Comparison of ENCODE assay signal across 8 cellular contexts in genomic region chr17:8376302-8377067, GRCh38.
DNase-seq lines count a peak whose midpoint lies in the region; ATAC-seq and TF ChIP-seq lines count a peak whose summit lies in the region.

TSS of gene KRABD2 (minus strand) at chr17:8376704.

- H3K9me3 Mint-ChIP-seq in Calu3 (ENCODE audit: low read depth, unreplicated experiment): no peaks in the 10 kb centered on the region
- no peaks in the 10 kb centered on the region for H3K9me3 Mint-ChIP-seq in activated T-helper 2 cell treated with anti-CD3 and anti-CD28 coated beads, Interferon-gamma antibody, Interleukin-2, Interleukin-4, amounts not matched to agents 10 μg/mL and 5 μg/mL and 100 μg/mL, durations not matched to agents 14 hours and 24 hours and 36 hours
- H3K9me3 Mint-ChIP-seq in natural killer cell: no peaks in the 10 kb centered on the region
- no peaks in the 10 kb centered on the region for H3K9me3 Mint-ChIP-seq in stimulated activated naive B cell treated with anti-CD40 and anti-IgM and Interleukin-4, amounts not matched to agents 10 μg/mL and 1 μg/mL and 100 μg/mL, for 72 hours

- peak within 1 kb of the TSS; percentile 84 for H3K4me3 Mint-ChIP-seq in Calu3 (ENCODE audit: low read depth, unreplicated experiment)
- H3K4me3 Mint-ChIP-seq in activated T-helper 2 cell treated with anti-CD3 and anti-CD28 coated beads, Interferon-gamma antibody, Interleukin-2, Interleukin-4, amounts not matched to agents 10 μg/mL and 5 μg/mL and 100 μg/mL, durations not matched to agents 14 hours and 24 hours and 36 hours (ENCODE audit: low read depth): peak within 1 kb of the TSS; percentile 87
- H3K4me3 Mint-ChIP-seq in natural killer cell: peak within 1 kb of the TSS; percentile 88
- H3K4me3 Mint-ChIP-seq in stimulated activated naive B cell treated with anti-CD40 and anti-IgM and Interleukin-4, amounts not matched to agents 10 μg/mL and 1 μg/mL and 100 μg/mL, for 72 hours: peak within 1 kb of the TSS; percentile 89

- intact Hi-C loops in Calu3 (cut with micrococcal nuclease; ENCODE audit: unreplicated experiment) (no loop called here), natural killer cell (cut with micrococcal nuclease) (no loop called here)
- intact Hi-C loops in activated T-helper 2 cell treated with anti-CD3 and anti-CD28 coated beads, Interferon-gamma antibody, Interleukin-2, Interleukin-4, amounts not matched to agents 10 μg/mL and 5 μg/mL and 100 μg/mL, durations not matched to agents 14 hours and 24 hours and 36 hours (cut with micrococcal nuclease): no loop called here

- H2AFZ ChIP-seq in KMS-11 (ENCODE audit: low read depth): no peak within 1 kb of the TSS

- ATAC-seq in GM21515 (IDR thresholded peaks at IDR 0.05; ENCODE audit: unreplicated experiment): peak; percentile 91
- ATAC-seq in natural killer cell: peak; percentile 100
- ATAC-seq in stimulated activated naive B cell treated with anti-CD40 and anti-IgM and Interleukin-4, amounts not matched to agents 10 μg/mL and 1 μg/mL and 100 μg/mL, for 72 hours (replicated peaks): peak; percentile 97 to 99

- H3K4me1 Mint-ChIP-seq in Calu3 (ENCODE audit: low read depth, unreplicated experiment) (peaks cover 18% of the 10 kb centered on the region), natural killer cell (peaks cover 43% of the 10 kb centered on the region in 2 donors)
- peaks cover 43% of the 10 kb centered on the region for H3K4me1 Mint-ChIP-seq in activated T-helper 2 cell treated with anti-CD3 and anti-CD28 coated beads, Interferon-gamma antibody, Interleukin-2, Interleukin-4, amounts not matched to agents 10 μg/mL and 5 μg/mL and 100 μg/mL, durations not matched to agents 14 hours and 24 hours and 36 hours (ENCODE audit: low read depth)
- H3K4me1 Mint-ChIP-seq in stimulated activated naive B cell treated with anti-CD40 and anti-IgM and Interleukin-4, amounts not matched to agents 10 μg/mL and 1 μg/mL and 100 μg/mL, for 72 hours: peaks cover 24 to 59% of the 10 kb centered on the region in 2 donors

- H3K9ac ChIP-seq in KMS-11: no peak within 1 kb of the TSS

- no peak within 1 kb of the TSS for H3K4me3 ChIP-seq in KMS-11 (IDR thresholded peaks at IDR 0.05; ENCODE audit: insufficient read depth, low read depth, low read length)

- H3K27me3 ChIP-seq in KMS-11 (ENCODE audit: insufficient read depth, low read depth): no peaks in the 10 kb centered on the region

- H3K79me2 ChIP-seq in KMS-11 (ENCODE audit: insufficient read depth, low read depth): peaks cover 13% of the 10 kb centered on the region; the same call in 1 of the 2 replicates

- H3K4me1 ChIP-seq in KMS-11 (ENCODE audit: low read depth, poor library complexity, severe bottlenecking): peaks cover 4% of the 10 kb centered on the region

- CTCF ChIA-PET in Calu3 (lab: Charles Lee): interaction anchor here (0.5 to 1.1 kb wide), 5 partner anchors 48 to 1810 kb away, joined by 3 to 4 read pairs (median 3); no protein-coding TSS in a partner anchor

- TSS peak; percentile 75 for BruUV-seq in Calu3 (replicated peaks; lab: Mats Ljungman, UMichigan)

- peak; percentile 90 for DNase-seq in Calu3
- DNase-seq in RKO (ENCODE audit: low spot score): peak; percentile 94
- DNase-seq in activated T-helper 2 cell treated with anti-CD3 and anti-CD28 coated beads, Interferon-gamma antibody, Interleukin-2, Interleukin-4, amounts not matched to agents 10 μg/mL and 5 μg/mL and 100 μg/mL, durations not matched to agents 14 hours and 24 hours and 36 hours (ENCODE audit: low spot score): peak; percentile 86
- peak; percentile 75 for DNase-seq in fibroblast of peridontal ligament (ENCODE audit: extremely low read depth)
- DNase-seq in natural killer cell: peak; percentile 86
- peak; percentile 86 for DNase-seq in stimulated activated naive B cell treated with anti-CD40 and anti-IgM and Interleukin-4, amounts not matched to agents 10 μg/mL and 1 μg/mL and 100 μg/mL, for 72 hours

- peak within 1 kb of the TSS; percentile 26; the same call in 1 of the 2 replicates for H3K27ac ChIP-seq in KMS-11

- H3K36me3 Mint-ChIP-seq in Calu3 (ENCODE audit: insufficient read depth, unreplicated experiment): peaks cover 70% of the 10 kb centered on the region
- peaks cover 63% of the 10 kb centered on the region for H3K36me3 Mint-ChIP-seq in activated T-helper 2 cell treated with anti-CD3 and anti-CD28 coated beads, Interferon-gamma antibody, Interleukin-2, Interleukin-4, amounts not matched to agents 10 μg/mL and 5 μg/mL and 100 μg/mL, durations not matched to agents 14 hours and 24 hours and 36 hours (ENCODE audit: low read depth)
- H3K36me3 Mint-ChIP-seq in natural killer cell: peaks cover 8% of the 10 kb centered on the region
- peaks cover 44 to 52% of the 10 kb centered on the region in 2 donors for H3K36me3 Mint-ChIP-seq in stimulated activated naive B cell treated with anti-CD40 and anti-IgM and Interleukin-4, amounts not matched to agents 10 μg/mL and 1 μg/mL and 100 μg/mL, for 72 hours

- peak within 1 kb of the TSS; percentile 17; the same call in 1 of the 2 replicates for H3K4me2 ChIP-seq in KMS-11

- H3K36me3 ChIP-seq in KMS-11 (ENCODE audit: insufficient read depth): no peaks in the 10 kb centered on the region

- H3K27ac Mint-ChIP-seq in Calu3 (ENCODE audit: unreplicated experiment): peak within 1 kb of the TSS; percentile 79
- H3K27ac Mint-ChIP-seq in activated T-helper 2 cell treated with anti-CD3 and anti-CD28 coated beads, Interferon-gamma antibody, Interleukin-2, Interleukin-4, amounts not matched to agents 10 μg/mL and 5 μg/mL and 100 μg/mL, durations not matched to agents 14 hours and 24 hours and 36 hours: peak within 1 kb of the TSS; percentile 76
- peak within 1 kb of the TSS; percentile 79 to 84 for H3K27ac Mint-ChIP-seq in natural killer cell
- H3K27ac Mint-ChIP-seq in stimulated activated naive B cell treated with anti-CD40 and anti-IgM and Interleukin-4, amounts not matched to agents 10 μg/mL and 1 μg/mL and 100 μg/mL, for 72 hours: peak within 1 kb of the TSS; percentile 87

- TF ChIP-seq CTCF in Calu3 (IDR thresholded peaks at IDR 0.05; ENCODE audit: unreplicated experiment) (no peak), KMS-11 (conservative IDR thresholded peaks at IDR 0.05; ENCODE audit: low read depth, low read length) (no peak), natural killer cell (IDR thresholded peaks at IDR 0.05) (peak; percentile 51)

- H3K27me3 Mint-ChIP-seq in Calu3 (ENCODE audit: unreplicated experiment) (no peaks in the 10 kb centered on the region), natural killer cell (ENCODE audit: low read depth in 2 of 2) (no peaks in the 10 kb centered on the region)
- no peaks in the 10 kb centered on the region for H3K27me3 Mint-ChIP-seq in activated T-helper 2 cell treated with anti-CD3 and anti-CD28 coated beads, Interferon-gamma antibody, Interleukin-2, Interleukin-4, amounts not matched to agents 10 μg/mL and 5 μg/mL and 100 μg/mL, durations not matched to agents 14 hours and 24 hours and 36 hours (ENCODE audit: low read depth)
- no peaks in the 10 kb centered on the region for H3K27me3 Mint-ChIP-seq in stimulated activated naive B cell treated with anti-CD40 and anti-IgM and Interleukin-4, amounts not matched to agents 10 μg/mL and 1 μg/mL and 100 μg/mL, for 72 hours

- H4K20me1 ChIP-seq in KMS-11 (ENCODE audit: insufficient read depth): no peaks in the 10 kb centered on the region
